In the genomic region with DNA sequence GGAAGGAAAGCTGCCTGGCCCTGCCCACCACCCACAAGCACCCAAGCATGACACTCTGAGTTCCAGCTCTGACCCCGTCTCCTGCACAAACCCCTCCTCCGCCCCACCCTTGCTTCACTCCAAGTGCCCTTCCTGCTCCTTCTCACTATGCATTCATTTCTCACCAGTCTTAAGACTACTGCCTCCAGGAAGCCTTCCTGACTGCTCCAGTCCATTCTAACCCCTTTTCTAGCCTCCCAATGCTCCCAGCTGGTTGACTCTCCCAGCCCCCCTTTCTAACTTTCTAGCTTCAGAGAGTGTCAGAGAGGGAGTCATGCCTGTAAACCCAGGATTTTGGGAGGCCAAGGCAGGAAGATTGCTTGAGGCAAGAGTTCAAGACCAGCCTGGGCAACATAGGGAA, we compare ENCODE assay signal across 23 cellular contexts.
"Had no signal": no experiment of that assay in that cellular context is flagged by ENCODE, and none has a peak within 500 bp of the region (broad histone marks: within the 10 kb centered on the region; RNA-seq: fewer than 3 reads in every experiment).

No MANE protein-coding gene starts in this region.

- H3K9me3 Mint-ChIP-seq: mesothelial cell of epicardium had no signal

- H3K36me3 ChIP-seq: colonic mucosa, esophagus muscularis mucosa, gastroesophageal sphincter, heart right ventricle, left lung, lower lobe of right lung had no signal

- H3K4me3 ChIP-seq: colonic mucosa, dorsolateral prefrontal cortex, esophagus muscularis mucosa, gastroesophageal sphincter, heart right ventricle, left lung, lower lobe of right lung, mucosa of descending colon had no signal

- H3K9me3 ChIP-seq: colonic mucosa, esophagus muscularis mucosa, gastroesophageal sphincter, heart right ventricle, left lung, lower lobe of right lung, mucosa of descending colon had no signal

- H3K27ac Mint-ChIP-seq: mesothelial cell of epicardium had no signal

- DNase-seq: colonic mucosa; cortex of kidney; dermis blood vessel endothelial cell; effector CD4-positive, alpha-beta T cell; effector memory CD4-positive, alpha-beta T cell; foreskin keratinocyte; glutamatergic neuron; head of caudate nucleus; heart right ventricle; left cardiac atrium; left lung; left ventricle myocardium superior; lower lobe of right lung; mesenchymal stem cell; mucosa of descending colon had no signal

- H3K27ac ChIP-seq: colonic mucosa, esophagus muscularis mucosa, foreskin keratinocyte, gastroesophageal sphincter, heart right ventricle, left lung, lower lobe of right lung had no signal

- H3K27me3 ChIP-seq: colonic mucosa, dorsolateral prefrontal cortex had no signal

- FAIRE-seq: endothelial cell of umbilical vein, frontal cortex, islet of Langerhans, keratinocyte had no signal

- H3K4me1 ChIP-seq: colonic mucosa, esophagus muscularis mucosa, foreskin keratinocyte, gastroesophageal sphincter, lower lobe of right lung had no signal

- H3K4me3 Mint-ChIP-seq: mesothelial cell of epicardium had no signal

- H3K36me3 Mint-ChIP-seq: mesothelial cell of epicardium had no signal

- ATAC-seq: foreskin keratinocyte, gastroesophageal sphincter, left cardiac atrium, left lung, lower lobe of right lung, mucosa of descending colon had no signal
